ENCODE assay signal across 11 cellular contexts in the genomic region with DNA sequence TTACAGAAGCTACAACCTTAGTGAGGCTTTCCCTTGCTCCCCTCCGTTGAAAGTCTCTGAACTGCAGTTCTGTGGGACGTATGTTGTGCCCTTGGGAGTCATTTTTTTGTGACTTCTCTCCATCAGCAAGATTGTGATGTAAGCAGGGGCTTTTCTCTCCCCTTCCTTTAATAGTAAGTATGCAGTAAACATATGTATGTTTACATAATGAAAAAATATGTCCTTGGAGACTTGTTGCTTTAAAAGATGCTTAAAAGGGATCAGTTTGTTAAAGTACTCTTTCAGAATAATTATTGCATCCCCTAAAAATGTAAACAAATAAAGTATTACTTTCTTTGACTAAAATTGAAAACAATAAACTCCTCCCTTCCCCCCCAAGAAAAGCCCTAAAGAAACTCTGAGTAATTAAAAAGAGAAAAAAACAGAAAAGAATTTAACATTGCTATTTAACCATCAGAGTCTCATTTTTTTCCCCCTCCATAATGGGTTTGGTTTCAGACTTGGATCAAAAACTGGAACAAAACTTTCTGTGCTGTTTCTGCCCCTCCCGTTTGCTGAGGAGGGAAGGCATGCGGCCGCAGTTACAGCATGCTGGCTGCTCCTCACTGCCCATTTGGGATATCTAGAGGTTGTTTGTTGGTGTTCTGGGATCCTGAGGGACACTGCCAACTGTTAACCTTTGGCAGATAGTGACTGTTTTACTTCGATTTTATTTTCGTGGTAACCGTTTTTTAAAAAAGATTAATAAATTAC. TPM values are rescaled to one million over a fixed set of nuclear protein-coding genes. Genes with fewer than 3 reads are reported as not detected.
DNase-seq lines count a peak whose midpoint lies in the region; ATAC-seq, FAIRE-seq and TF ChIP-seq lines count a peak whose summit lies in the region.
"Had no signal": no experiment of that assay in that cellular context is flagged by ENCODE, and none has a peak within 500 bp of the region (broad histone marks: within the 10 kb centered on the region; RNA-seq: fewer than 3 reads in every experiment).

No MANE protein-coding gene starts in this region.

- POLR2A ChIA-PET in AG04450 (lab: Yijun Ruan, JAX) = interaction anchor here (0.6 to 0.9 kb wide), 3 partner anchors 23 to 145 kb away, joined by 3 to 5 read pairs (median 3); no protein-coding TSS in a partner anchor

- CTCF ChIA-PET in AG04450 (lab: Charles Lee) = no interaction called here

- ATAC-seq in heart right ventricle = peak; percentile 45 to 79 (median 70)
- ATAC-seq in activated T-cell treated with anti-CD3 and anti-CD28 coated beads, Interleukin-2, amount 50 U/mL, for 72 hours (replicated peaks in 1 of 2) = no peak
- ATAC-seq in GM19035 (IDR thresholded peaks at IDR 0.05; ENCODE audit: unreplicated experiment) = no peak

- intact Hi-C loops in heart right ventricle (cut with DNase I) = loop anchor here in 2 of 10 donors (5.0 kb wide), 1 partner anchor 36 kb away; no protein-coding TSS in a partner anchor

- H3K4me1 ChIP-seq in astrocyte (ENCODE audit: insufficient read depth, low read length) = peaks cover 93% of the 10 kb centered on the region
- peaks cover 32 to 98% (median 79%) of the 10 kb centered on the region in 9 donors for H3K4me1 ChIP-seq in heart right ventricle
- H3K4me1 ChIP-seq: parathyroid adenoma had no signal

- H3K36me3 ChIP-seq in astrocyte (ENCODE audit: insufficient read depth, low read length) = no peaks in the 10 kb centered on the region
- no peaks in the 10 kb centered on the region for H3K36me3 ChIP-seq in heart right ventricle

- DNase-seq in AG04450 (ENCODE audit: low read depth, low spot score) (no peak), astrocyte (ENCODE audit: low read depth) (no peak), heart right ventricle (peak in 1 of 2 donors; percentile 35), progenitor cell of endocrine pancreas (ENCODE audit: low spot score, unreplicated experiment) (no peak), nucleus accumbens (lab: John Stamatoyannopoulos, UW) (no peak)
- DNase-seq in activated T-cell treated with anti-CD3 and anti-CD28 coated beads, Interleukin-2, amount 50 U/mL, for 72 hours = no peak
- no peak for DNase-seq in activated CD8-positive, alpha-beta memory T cell treated with anti-CD3 and anti-CD28 coated beads for 24 hours
- DNase-seq: activated CD4-positive, alpha-beta T cell treated with anti-CD3 and anti-CD28 coated beads, Interleukin-2, amount 50 U/mL, for 1 hour; NCI-H510A treated with DMSO at 0.1 percent for 48 hours had no signal

- H3K79me2 ChIP-seq in astrocyte (ENCODE audit: insufficient read depth, low read length) = peaks cover 100% of the 10 kb centered on the region

- H2AFZ ChIP-seq in astrocyte (ENCODE audit: low read depth, low read length) = no peak overlapping the region
- H2AFZ ChIP-seq: parathyroid adenoma had no signal

- H3K4me3 ChIP-seq in AG04450 (ENCODE audit: low read depth, low read length) = no peak overlapping the region; the same call in 1 of the 2 replicates
- H3K4me3 ChIP-seq in astrocyte (ENCODE audit: insufficient read depth, low read depth, low read length) = no peak overlapping the region
- no peak overlapping the region for H3K4me3 ChIP-seq in heart right ventricle

- H3K9me3 Mint-ChIP-seq in astrocyte (ENCODE audit: unreplicated experiment) (no peaks in the 10 kb centered on the region), progenitor cell of endocrine pancreas (ENCODE audit: low read depth) (no peaks in the 10 kb centered on the region)
- H3K9me3 Mint-ChIP-seq in activated T-cell treated with anti-CD3 and anti-CD28 coated beads, Interleukin-2, amount 50 U/mL, for 72 hours = no peaks in the 10 kb centered on the region

- H3K27me3 Mint-ChIP-seq in astrocyte (ENCODE audit: low read depth, unreplicated experiment) (no peaks in the 10 kb centered on the region), progenitor cell of endocrine pancreas (no peaks in the 10 kb centered on the region)
- no peaks in the 10 kb centered on the region for H3K27me3 Mint-ChIP-seq in activated T-cell treated with anti-CD3 and anti-CD28 coated beads, Interleukin-2, amount 50 U/mL, for 72 hours (ENCODE audit: low read depth)

- FAIRE-seq in astrocyte (lab: Jason Lieb, UNC) = no peak

- WGBS in heart right ventricle, 2 donors = 27 to 29% methylated on average over 8 of the region's 8 CpGs

- H3K9ac ChIP-seq in astrocyte (ENCODE audit: low read length) = peak overlapping the region; percentile 85
- H3K9ac ChIP-seq: parathyroid adenoma had no signal

- no peaks in the 10 kb centered on the region for H3K27me3 ChIP-seq in AG04450 (ENCODE audit: control insufficient read depth, insufficient read depth, low read length)
- H3K27me3 ChIP-seq in astrocyte (ENCODE audit: insufficient read depth, low read length) = no peaks in the 10 kb centered on the region
- no peaks in the 10 kb centered on the region for H3K27me3 ChIP-seq in heart right ventricle

- TF ChIP-seq CTCF in AG04450 (IDR thresholded peaks at IDR 0.05; ENCODE audit: low read depth, low read length) = no peak
- no peak for TF ChIP-seq CTCF in astrocyte (IDR thresholded peaks at IDR 0.05; ENCODE audit: insufficient read depth, low read depth, low read length)
- no peak for TF ChIP-seq CTCF in heart right ventricle (IDR thresholded peaks at IDR 0.05)
- no peak for TF ChIP-seq CTCF in progenitor cell of endocrine pancreas (IDR thresholded peaks at IDR 0.05; ENCODE audit: unreplicated experiment)

- H3K4me1 Mint-ChIP-seq in astrocyte (ENCODE audit: low read depth, unreplicated experiment) (peaks cover 79% of the 10 kb centered on the region), progenitor cell of endocrine pancreas (ENCODE audit: low read depth) (peaks cover 30% of the 10 kb centered on the region)
- no peaks in the 10 kb centered on the region for H3K4me1 Mint-ChIP-seq in activated T-cell treated with anti-CD3 and anti-CD28 coated beads, Interleukin-2, amount 50 U/mL, for 72 hours (ENCODE audit: low read depth)

- H3K4me2 ChIP-seq in astrocyte (ENCODE audit: low read length) = peak overlapping the region; percentile 80

- peaks cover 3% of the 10 kb centered on the region for H4K20me1 ChIP-seq in astrocyte (ENCODE audit: insufficient read depth, low read length)

- peak overlapping the region; percentile 70 for H3K27ac Mint-ChIP-seq in astrocyte (ENCODE audit: unreplicated experiment)
- H3K27ac Mint-ChIP-seq in progenitor cell of endocrine pancreas = peak overlapping the region; percentile 11
- no peak overlapping the region for H3K27ac Mint-ChIP-seq in activated T-cell treated with anti-CD3 and anti-CD28 coated beads, Interleukin-2, amount 50 U/mL, for 72 hours

- peaks cover 5% of the 10 kb centered on the region for H3K36me3 Mint-ChIP-seq in astrocyte (ENCODE audit: low read depth, unreplicated experiment)
- no peaks in the 10 kb centered on the region for H3K36me3 Mint-ChIP-seq in progenitor cell of endocrine pancreas (ENCODE audit: insufficient read depth)
- H3K36me3 Mint-ChIP-seq in activated T-cell treated with anti-CD3 and anti-CD28 coated beads, Interleukin-2, amount 50 U/mL, for 72 hours (ENCODE audit: insufficient read depth in 2 of 2) = no peaks in the 10 kb centered on the region

- no peaks in the 10 kb centered on the region for H3K9me3 ChIP-seq in AG04450 (ENCODE audit: control insufficient read depth, insufficient read depth, low read length)
- H3K9me3 ChIP-seq in astrocyte (ENCODE audit: insufficient read depth, low read depth, low read length) = no peaks in the 10 kb centered on the region
- no peaks in the 10 kb centered on the region for H3K9me3 ChIP-seq in heart right ventricle

- H3K27ac ChIP-seq in AG04450 (ENCODE audit: low read depth, low read length) = peak overlapping the region; percentile 85
- H3K27ac ChIP-seq in astrocyte (ENCODE audit: low read depth, low read length) = peak overlapping the region; percentile 98
- peak overlapping the region; percentile 3 to 79 (median 54) for H3K27ac ChIP-seq in heart right ventricle
- H3K27ac ChIP-seq: parathyroid adenoma had no signal

- H3K4me3 Mint-ChIP-seq in astrocyte (ENCODE audit: unreplicated experiment) (peak overlapping the region; percentile 40), progenitor cell of endocrine pancreas (ENCODE audit: low read depth) (no peak overlapping the region)
- H3K4me3 Mint-ChIP-seq in activated T-cell treated with anti-CD3 and anti-CD28 coated beads, Interleukin-2, amount 50 U/mL, for 72 hours = no peak overlapping the region

RNA-seq across cellular contexts. Expression of a gene that starts 40.2 kb away (rescaled TPM):
- 268 TPM in 2 replicates for polyA plus RNA-seq in AG04450 (2011; rRNA removed)
- 933 and 1,222 TPM in 2 replicates for polyA minus RNA-seq in AG04450 (2011; rRNA and poly(A)+ RNA removed)
- 291 and 347 TPM in 2 replicates for total RNA-seq in astrocyte
- total RNA-seq in heart right ventricle = 10 to 100 TPM; 47.2 to 71.4 (median 61.9) TPM
- 10 to 100 TPM; 26.2 to 85.2 TPM for polyA plus RNA-seq in heart right ventricle
- 163 and 168 TPM in 2 replicates for total RNA-seq in progenitor cell of endocrine pancreas
- total RNA-seq in activated T-cell treated with anti-CD3 and anti-CD28 coated beads, Interleukin-2, amount 50 U/mL, for 72 hours = 10 to 100 TPM; 13.2 to 14.0 TPM

Comparison
In these comparisons a context has a peak if more than half of its experiments do, and no peak if none do; other contexts are left out.
1. ATAC-seq: peak in heart right ventricle (8 of 8); none in activated T-cell treated with anti-CD3 and anti-CD28 coated beads, Interleukin-2, amount 50 U/mL, for 72 hours (0 of 2) and GM19035 (single experiment).
2. Peak in every context shown above with its lines, with median percentiles within 50 percentile points of each other: H3K27ac ChIP-seq.